In the genomic region with DNA sequence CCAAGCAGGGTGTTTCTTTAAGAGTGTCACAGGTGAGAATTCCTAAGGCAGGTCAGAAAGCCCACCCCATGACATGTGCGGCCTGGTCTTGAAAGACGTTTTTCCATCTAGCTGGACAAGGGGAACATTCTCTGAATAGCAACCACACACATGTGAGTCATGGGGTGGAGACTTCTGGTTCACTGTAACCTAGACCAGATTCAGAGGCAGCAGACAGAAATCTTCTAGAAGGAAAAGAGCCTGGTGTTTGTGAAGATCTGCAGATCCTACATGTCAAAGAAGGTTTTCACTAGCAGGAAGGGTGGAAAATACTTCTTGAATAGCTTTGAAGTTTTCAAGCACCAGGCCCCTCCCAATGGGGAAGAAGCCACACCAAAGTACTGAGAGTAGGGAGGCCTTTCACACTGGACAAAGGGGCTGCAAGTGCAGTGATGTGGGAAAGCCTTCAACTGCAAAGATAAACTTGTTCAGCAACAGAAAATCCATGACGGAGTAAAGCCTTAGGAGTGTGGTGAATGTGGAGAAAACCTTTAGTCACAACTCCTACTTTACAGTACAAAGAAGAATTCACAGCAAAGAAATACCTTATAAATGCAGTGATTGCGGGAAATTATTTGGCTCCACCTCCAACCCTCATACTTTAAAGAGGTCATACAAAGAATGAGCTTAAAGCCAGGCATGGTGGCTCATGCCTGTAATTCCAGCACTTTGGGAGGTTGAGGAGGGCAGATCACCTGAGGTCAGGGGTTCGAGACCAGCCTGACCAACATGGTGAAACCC, we compare ENCODE assay signal across 8 cellular contexts. TPM values are rescaled to one million over a fixed set of nuclear protein-coding genes. Genes with fewer than 3 reads are reported as not detected.
A peak's percentile ranks its signal among the peaks of the same experiment; 100 is the strongest.
DNase-seq lines count a peak whose midpoint lies in the region; ATAC-seq and TF ChIP-seq lines count a peak whose summit lies in the region.

No MANE protein-coding gene starts in this region.

- no peaks in the 10 kb centered on the region for H3K27me3 ChIP-seq in CD8-positive, alpha-beta memory T cell (ENCODE audit: insufficient read depth, low read length, poor library complexity, severe bottlenecking)
- H3K27me3 ChIP-seq in OCI-LY1 (ENCODE audit: insufficient read depth, low read length) (no peaks in the 10 kb centered on the region), ovary (no peaks in the 10 kb centered on the region)

- peaks cover 98% of the 10 kb centered on the region for H3K79me2 ChIP-seq in OCI-LY1 (ENCODE audit: insufficient read depth, low read length)

- H3K27ac Mint-ChIP-seq in CD8-positive, alpha-beta memory T cell = peak overlapping the region in 5 of 8 donors; percentile 18 to 85 (median 51)
- H3K27ac Mint-ChIP-seq in natural killer cell (peak overlapping the region; percentile 81 to 92), glutamatergic neuron (ENCODE audit: unreplicated experiment) (no peak overlapping the region)

- H3K4me1 ChIP-seq in CD8-positive, alpha-beta memory T cell (ENCODE audit: insufficient read depth, low read length) = peaks cover 42% of the 10 kb centered on the region
- H3K4me1 ChIP-seq in OCI-LY1 (ENCODE audit: insufficient read depth, low read length, severe bottlenecking) = peaks cover 39% of the 10 kb centered on the region
- peaks cover 2% of the 10 kb centered on the region for H3K4me1 ChIP-seq in ovary (ENCODE audit: insufficient read depth)

- TF ChIP-seq POLR2A in ovary (IDR thresholded peaks at IDR 0.05) = no peak

- peaks cover 0 to 17% (median 4%) of the 10 kb centered on the region in 3 donors for H3K36me3 Mint-ChIP-seq in CD8-positive, alpha-beta memory T cell
- H3K36me3 Mint-ChIP-seq in natural killer cell = no peaks in the 10 kb centered on the region
- no peaks in the 10 kb centered on the region for H3K36me3 Mint-ChIP-seq in glutamatergic neuron (ENCODE audit: unreplicated experiment)

- peak overlapping the region in 3 of 7 donors; percentile 9 to 33 (median 9) for H3K4me3 Mint-ChIP-seq in CD8-positive, alpha-beta memory T cell
- H3K4me3 Mint-ChIP-seq in natural killer cell = peak overlapping the region; percentile 72
- H3K4me3 Mint-ChIP-seq in glutamatergic neuron (ENCODE audit: unreplicated experiment) = no peak overlapping the region

- H3K4me1 Mint-ChIP-seq in CD8-positive, alpha-beta memory T cell = peaks cover 60 to 83% (median 76%) of the 10 kb centered on the region in 3 donors
- H3K4me1 Mint-ChIP-seq in natural killer cell (peaks cover 69 to 79% of the 10 kb centered on the region in 2 donors), glutamatergic neuron (ENCODE audit: low read depth, unreplicated experiment) (peaks cover 15% of the 10 kb centered on the region)

- H3K9me3 ChIP-seq in CD8-positive, alpha-beta memory T cell (ENCODE audit: low read length) = no peaks in the 10 kb centered on the region
- H3K9me3 ChIP-seq in OCI-LY1 (ENCODE audit: low read length) (no peaks in the 10 kb centered on the region), ovary (no peaks in the 10 kb centered on the region)

- no peaks in the 10 kb centered on the region for H3K36me3 ChIP-seq in CD8-positive, alpha-beta memory T cell (ENCODE audit: insufficient read depth, low read length)
- H3K36me3 ChIP-seq in OCI-LY1 (ENCODE audit: insufficient read depth, low read length) = peaks cover 18% of the 10 kb centered on the region
- no peaks in the 10 kb centered on the region for H3K36me3 ChIP-seq in ovary

- H3K4me2 ChIP-seq in OCI-LY1 (ENCODE audit: low read length) = no peak overlapping the region

- H3K9me3 Mint-ChIP-seq in CD8-positive, alpha-beta memory T cell = no peaks in the 10 kb centered on the region
- no peaks in the 10 kb centered on the region for H3K9me3 Mint-ChIP-seq in natural killer cell
- H3K9me3 Mint-ChIP-seq in glutamatergic neuron (ENCODE audit: unreplicated experiment) = no peaks in the 10 kb centered on the region

- 0 out of 2 replicates have a peak, but pooled peaks cover 5% of the 10 kb centered on the region for H3F3A ChIP-seq in OCI-LY1 (ENCODE audit: insufficient read depth, low read length)

- no peaks in the 10 kb centered on the region for H4K20me1 ChIP-seq in OCI-LY1 (ENCODE audit: insufficient read depth, low read length)

- CTCF ChIA-PET in CD8-positive, alpha-beta memory T cell (lab: Charles Lee) = no interaction called here

- H2AFZ ChIP-seq in OCI-LY1 (ENCODE audit: low read length) = no peak overlapping the region

- TF ChIP-seq EP300 in ovary (IDR thresholded peaks at IDR 0.05) = no peak

- no peaks in the 10 kb centered on the region for H3K9me2 ChIP-seq in OCI-LY1 (ENCODE audit: low read depth, low read length)

- no peak for TF ChIP-seq CTCF in OCI-LY1 (IDR thresholded peaks at IDR 0.05; ENCODE audit: low read length)
- no peak for TF ChIP-seq CTCF in natural killer cell (IDR thresholded peaks at IDR 0.05)
- TF ChIP-seq CTCF in glutamatergic neuron (IDR thresholded peaks at IDR 0.05; ENCODE audit: partially characterized antibody, unreplicated experiment) = no peak
- TF ChIP-seq CTCF in ovary (IDR thresholded peaks at IDR 0.05) = no peak

- no peak overlapping the region for H3K4me3 ChIP-seq in CD8-positive, alpha-beta memory T cell (ENCODE audit: low read length)
- H3K4me3 ChIP-seq in OCI-LY1 (ENCODE audit: low read depth, low read length, poor library complexity, severe bottlenecking) = no peak overlapping the region
- no peak overlapping the region for H3K4me3 ChIP-seq in ovary

- no peak overlapping the region for H3K9ac ChIP-seq in OCI-LY1 (ENCODE audit: low read length)

- no peaks in the 10 kb centered on the region for H3K27me3 Mint-ChIP-seq in CD8-positive, alpha-beta memory T cell
- no peaks in the 10 kb centered on the region for H3K27me3 Mint-ChIP-seq in natural killer cell (ENCODE audit: low read depth in 2 of 2)
- no peaks in the 10 kb centered on the region for H3K27me3 Mint-ChIP-seq in glutamatergic neuron (ENCODE audit: unreplicated experiment)

- WGBS in ovary, 3 donors = 80 to 92% (median 81%) methylated on average over 5 of the region's 5 CpGs

- intact Hi-C loops in natural killer cell (cut with micrococcal nuclease) = no loop called here
- intact Hi-C loops in ovary (cut with DNase I) = no loop called here

- DNase-seq in CD8-positive, alpha-beta memory T cell = no peak
- DNase-seq in epithelial cell of prostate (ENCODE audit: low read depth, low spot score) = no peak
- DNase-seq in natural killer cell = no peak
- no peak for DNase-seq in glutamatergic neuron
- no peak for DNase-seq in ovary
- no peak for DNase-seq in activated CD4-positive, alpha-beta T cell treated with anti-CD3 and anti-CD28 coated beads for 4 hours
- DNase-seq in mucosa of gallbladder (ENCODE audit: low spot score) = no peak

- peak; percentile 17 to 87 (median 71) for ATAC-seq in natural killer cell

- POLR2A ChIA-PET in CD8-positive, alpha-beta memory T cell (lab: Charles Lee) = no interaction called here

- H3K27ac ChIP-seq in CD8-positive, alpha-beta memory T cell (ENCODE audit: low read depth, low read length) = no peak overlapping the region
- H3K27ac ChIP-seq in OCI-LY1 (ENCODE audit: low read depth, low read length, poor library complexity, severe bottlenecking) (peak overlapping the region; percentile 70), epithelial cell of prostate (peak overlapping the region; percentile 62), ovary (no peak overlapping the region)

RNA-seq across cellular contexts. Expression of a gene that starts 17.6 kb away (rescaled TPM):
- 10 to 100 TPM; 81.6 to 86.6 TPM for total RNA-seq in CD8-positive, alpha-beta memory T cell
- polyA plus RNA-seq in CD8-positive, alpha-beta memory T cell = 120 TPM
- total RNA-seq in natural killer cell (100 to 1,000 TPM; 223 to 297 (median 259) TPM), glutamatergic neuron (ENCODE audit: unreplicated experiment) (140 TPM), ovary (10 to 100 TPM; 34.3 to 86.4 (median 70.4) TPM), mucosa of gallbladder (134 TPM)
- 10 to 100 TPM; 23.2 to 60.2 TPM for polyA plus RNA-seq in ovary

RNA-seq across cellular contexts. Expression of a gene that starts 39.2 kb away (rescaled TPM):
- 10 to 100 TPM in 1 of 2 experiments, 1 to 10 TPM in 1; 9.6 to 12.1 TPM for total RNA-seq in CD8-positive, alpha-beta memory T cell
- polyA plus RNA-seq in CD8-positive, alpha-beta memory T cell = 18.8 TPM
- total RNA-seq in natural killer cell (10 to 100 TPM; 16.3 to 18.7 (median 18.3) TPM), glutamatergic neuron (ENCODE audit: unreplicated experiment) (34.3 TPM), ovary (10 to 100 TPM; 13.0 to 32.6 (median 18.1) TPM), mucosa of gallbladder (23.7 TPM)
- polyA plus RNA-seq in ovary = 10 to 100 TPM in 1 of 2 donors, 1 to 10 TPM in 1; 5.7 to 10.0 TPM

Comparison
In these comparisons a context has a peak if more than half of its experiments do, and no peak if none do; other contexts are left out.
1. H3K27ac ChIP-seq: peak in OCI-LY1 (single experiment) and epithelial cell of prostate (single experiment); none in CD8-positive, alpha-beta memory T cell (single experiment) and ovary (0 of 2).